In the genomic region with DNA sequence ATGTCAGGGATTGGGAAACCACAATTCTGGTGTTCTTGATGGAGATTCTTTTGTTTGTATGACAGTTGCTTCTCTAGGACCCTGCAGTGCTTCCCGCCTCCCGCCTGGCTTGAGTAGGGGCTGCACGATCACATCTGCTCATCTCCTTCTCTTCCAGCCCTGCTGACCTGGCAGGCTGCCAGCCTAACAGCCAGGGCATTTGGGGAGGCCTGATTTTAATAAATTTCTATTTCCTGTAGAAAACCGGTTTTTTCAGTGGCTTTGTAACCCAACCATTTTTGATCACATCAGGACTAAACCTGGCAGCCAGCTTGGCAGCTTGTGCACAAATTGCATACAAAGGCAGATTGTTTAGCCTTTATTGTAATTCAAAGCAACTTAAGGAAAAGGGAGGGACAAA, we compare ENCODE assay signal across 11 cellular contexts.
DNase-seq lines count a peak whose midpoint lies in the region; TF ChIP-seq lines count a peak whose summit lies in the region.
"Had no signal": no experiment of that assay in that cellular context is flagged by ENCODE, and none has a peak within 500 bp of the region (broad histone marks: within the 10 kb centered on the region; RNA-seq: fewer than 3 reads in every experiment).

No MANE protein-coding gene starts in this region.

- TF ChIP-seq CTCF in mammary epithelial cell (conservative IDR thresholded peaks at IDR 0.05 in 1 of 2, IDR thresholded peaks at IDR 0.05 in 1 of 2; ENCODE audit: extremely low read depth in 1 of 2, insufficient read depth in 1 of 2, low read depth in 1 of 2, low read length in 2 of 2), result no peak
- no peak for TF ChIP-seq CTCF in prostate gland (IDR thresholded peaks at IDR 0.05)

- H3K4me1 ChIP-seq in mammary epithelial cell (ENCODE audit: insufficient read depth, low read length) (peaks cover 6% of the 10 kb centered on the region), prostate gland (replicated peaks) (no peaks in the 10 kb centered on the region)
- H3K4me1 ChIP-seq: ascending aorta had no signal

- peak; percentile 42 for DNase-seq in HPDE6-E6E7 (ENCODE audit: extremely low spot score)
- DNase-seq in NCI-H2227 (lab: John Stamatoyannopoulos, UW; ENCODE audit: unreplicated experiment), result peak; percentile 87
- peak; percentile 67 for DNase-seq in mammary epithelial cell
- peak; percentile 10 for DNase-seq in prostate gland (ENCODE audit: low spot score)
- no peak for DNase-seq in activated effector memory CD4-positive, alpha-beta T cell treated with anti-CD3 and anti-CD28 coated beads, Interleukin-2, amount 50 U/mL, for 16 hours
- DNase-seq in OCI-M1 (lab: John Stamatoyannopoulos, UW), result no peak
- no peak for DNase-seq in UCSD-AML1 (lab: John Stamatoyannopoulos, UW; ENCODE audit: unreplicated experiment)
- DNase-seq: activated CD8-positive, alpha-beta memory T cell treated with anti-CD3 and anti-CD28 coated beads, Interleukin-2, amount 50 U/mL, for 48 hours; kidney had no signal

- dilution Hi-C loops in mammary epithelial cell (cut with HindIII; ENCODE audit: low sequenced_read_pairs), result no loop called here

- no peaks in the 10 kb centered on the region for H3K79me2 ChIP-seq in mammary epithelial cell (ENCODE audit: insufficient read depth, low read length)

- H2AFZ ChIP-seq in mammary epithelial cell (ENCODE audit: low read depth, low read length), result no peak overlapping the region

- WGBS in mammary epithelial cell (ENCODE audit: low coverage, missing lambda C conversion rate), result 14% methylated on average over 4 of the region's 4 CpGs
- WGBS in prostate gland, result 32% methylated on average over 4 of the region's 4 CpGs

- no peak overlapping the region for H3K27ac ChIP-seq in mammary epithelial cell (ENCODE audit: insufficient read depth, low read depth, low read length)
- H3K27ac ChIP-seq in prostate gland, result no peak overlapping the region
- H3K27ac ChIP-seq: ascending aorta, vagina had no signal

- no peaks in the 10 kb centered on the region for H3K36me3 ChIP-seq in mammary epithelial cell (ENCODE audit: insufficient read depth, low read length)
- no peaks in the 10 kb centered on the region for H3K36me3 ChIP-seq in prostate gland
- H3K36me3 ChIP-seq: ascending aorta, vagina had no signal

- H3K9me3 ChIP-seq in mammary epithelial cell (replicated peaks; ENCODE audit: insufficient read depth, low read length), result no peaks in the 10 kb centered on the region
- H3K9me3 ChIP-seq in prostate gland, result no peaks in the 10 kb centered on the region
- H3K9me3 ChIP-seq: ascending aorta, vagina had no signal

- H3K4me2 ChIP-seq in mammary epithelial cell (ENCODE audit: insufficient read depth, low read depth, low read length), result peak overlapping the region; percentile 45

- no peak for TF ChIP-seq POLR2A in prostate gland (IDR thresholded peaks at IDR 0.05)

- no peak overlapping the region for H3K9ac ChIP-seq in mammary epithelial cell (ENCODE audit: insufficient read depth, low read length)

- in situ Hi-C loops in mammary epithelial cell (cut with MboI; ENCODE audit: low sequenced_read_pairs in 2 of 2), result no loop called here

- intact Hi-C loops in mammary epithelial cell (cut with micrococcal nuclease), result no loop called here
- intact Hi-C loops in prostate gland (cut with DNase I), result no loop called here

- no TSS peak for BruUV-seq in mammary epithelial cell (replicated peaks; lab: Mats Ljungman, UMichigan)

- H4K20me1 ChIP-seq in mammary epithelial cell (ENCODE audit: insufficient read depth, low read length), result no peaks in the 10 kb centered on the region

- H3K4me3 ChIP-seq in mammary epithelial cell (replicated peaks in 1 of 3; ENCODE audit: insufficient read depth in 1 of 3, low read depth in 2 of 3, low read length in 3 of 3) (no peak overlapping the region), prostate gland (no peak overlapping the region)
- H3K4me3 ChIP-seq: ascending aorta, vagina had no signal

- CTCF ChIA-PET in mammary epithelial cell (lab: Charles Lee; ENCODE audit: low non-redundant PET), result no interaction called here

- H3K27me3 ChIP-seq in mammary epithelial cell (ENCODE audit: insufficient read depth, low read length) (no peaks in the 10 kb centered on the region), prostate gland (replicated peaks; ENCODE audit: insufficient read depth) (no peaks in the 10 kb centered on the region)
- H3K27me3 ChIP-seq: ascending aorta, vagina had no signal

Comparison
In these comparisons a context has a peak if more than half of its experiments do, and no peak if none do; other contexts are left out.
1. DNase-seq: peak in HPDE6-E6E7 (single experiment), NCI-H2227 (single experiment), mammary epithelial cell (single experiment) and prostate gland (single experiment); none in activated effector memory CD4-positive, alpha-beta T cell treated with anti-CD3 and anti-CD28 coated beads, Interleukin-2, amount 50 U/mL, for 16 hours (single experiment), OCI-M1 (single experiment) and UCSD-AML1 (single experiment).